ENCODE assay signal across 21 cellular contexts in the genomic region with DNA sequence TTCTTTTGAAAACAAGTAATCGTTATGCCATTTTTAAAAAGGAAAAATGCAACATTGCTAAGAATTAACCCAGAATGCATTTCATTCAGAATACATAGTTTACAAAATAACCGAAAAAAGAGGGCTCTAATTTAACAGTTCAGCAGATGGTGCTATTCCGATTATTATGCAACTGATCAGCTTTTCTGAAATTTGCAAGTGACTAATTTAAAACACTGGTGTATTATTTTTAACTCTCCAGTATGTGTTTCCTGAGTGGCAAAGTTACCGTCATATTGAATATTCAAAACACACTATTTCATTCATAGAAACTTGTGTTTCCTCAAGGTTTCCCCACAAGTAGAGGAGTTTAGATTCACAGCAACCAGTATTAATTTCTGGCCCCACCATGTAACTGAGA.
"Had no signal": no experiment of that assay in that cellular context is flagged by ENCODE, and none has a peak within 500 bp of the region (broad histone marks: within the 10 kb centered on the region; RNA-seq: fewer than 3 reads in every experiment).

No MANE protein-coding gene starts in this region.

- H3K27me3 Mint-ChIP-seq: dendritic cell treated with granulocyte-macrophage colony-stimulating factor and Interleukin-4, amounts not matched to agents 40 ng/mL and 50 ng/mL, for 4 days; memory B cell; progenitor cell of endocrine pancreas had no signal

- FAIRE-seq: keratinocyte, pancreas, small intestine had no signal

- H3K9me3 Mint-ChIP-seq: dendritic cell treated with granulocyte-macrophage colony-stimulating factor and Interleukin-4, amounts not matched to agents 40 ng/mL and 50 ng/mL, for 4 days; immature natural killer cell; memory B cell; mesothelial cell of epicardium; natural killer cell; neural progenitor cell had no signal

- H3K4me3 ChIP-seq: esophagus squamous epithelium, left lung, lower lobe of right lung, neural progenitor cell, pancreas, tibial artery, upper lobe of left lung, uterus had no signal

- ATAC-seq: foreskin keratinocyte; left lung; lower lobe of right lung; natural killer cell; pancreas; right cardiac atrium; stimulated activated naive CD8-positive, alpha-beta T cell treated with anti-CD3 and anti-CD28 coated beads, Interleukin-15, Interleukin-2, amounts not matched to agents 100 U/mL and 50 U/mL, for 24 hours had no signal

- DNase-seq: esophagus squamous epithelium; foreskin keratinocyte; immature natural killer cell; left lung; lower lobe of right lung; natural killer cell; nucleus accumbens; pancreas; right cardiac atrium; small intestine; stimulated activated CD4-positive, alpha-beta T cell treated with anti-CD3 and anti-CD28 coated beads, Interleukin-12 subunit alpha, Interleukin-12 subunit beta, amount 100 ng/mL, for 4 hours; stimulated activated naive CD8-positive, alpha-beta T cell treated with anti-CD3 and anti-CD28 coated beads, Interleukin-15, Interleukin-2, amounts not matched to agents 100 U/mL and 50 U/mL, for 24 hours; tibial artery; upper lobe of left lung; uterus had no signal

- H3K4me1 Mint-ChIP-seq: memory B cell, mesothelial cell of epicardium, neural progenitor cell had no signal

- H3K4me3 Mint-ChIP-seq: dendritic cell treated with granulocyte-macrophage colony-stimulating factor and Interleukin-4, amounts not matched to agents 40 ng/mL and 50 ng/mL, for 4 days; immature natural killer cell; memory B cell; mesothelial cell of epicardium; natural killer cell; neural progenitor cell had no signal

- H3K27ac Mint-ChIP-seq: dendritic cell treated with granulocyte-macrophage colony-stimulating factor and Interleukin-4, amounts not matched to agents 40 ng/mL and 50 ng/mL, for 4 days; immature natural killer cell; memory B cell; mesothelial cell of epicardium; natural killer cell; neural progenitor cell; progenitor cell of endocrine pancreas had no signal
